ENCODE assay signal across 14 cellular contexts in genomic region chr7:47739301-47739870, GRCh38.
"Had no signal": no experiment of that assay in that cellular context is flagged by ENCODE, and none has a peak within 500 bp of the region (broad histone marks: within the 10 kb centered on the region; RNA-seq: fewer than 3 reads in every experiment).

No MANE protein-coding gene starts in this region.

- H3K4me3 Mint-ChIP-seq: activated CD8-positive, alpha-beta T cell treated with anti-CD3 and anti-CD28 coated beads for 36 hours; activated naive CD8-positive, alpha-beta T cell treated with anti-CD3 and anti-CD28 coated beads, Interleukin-2, amount 10 ng/mL, durations not matched to agents 7 days and 5 days; activated T-cell treated with anti-CD3 and anti-CD28 coated beads, Interleukin-2, amount 50 U/mL, for 72 hours had no signal

- H3K36me3 Mint-ChIP-seq: activated naive CD8-positive, alpha-beta T cell treated with anti-CD3 and anti-CD28 coated beads, Interleukin-2, amount 10 ng/mL, durations not matched to agents 7 days and 5 days; stimulated activated naive B cell treated with anti-CD40 and anti-IgM and Interleukin-4, amounts not matched to agents 10 μg/mL and 1 μg/mL and 100 μg/mL, for 72 hours had no signal

- H3K27ac ChIP-seq: foreskin keratinocyte, tibial nerve, WERI-Rb-1 had no signal

- H3K9me3 Mint-ChIP-seq: activated CD8-positive, alpha-beta T cell treated with anti-CD3 and anti-CD28 coated beads for 36 hours; activated naive CD8-positive, alpha-beta T cell treated with anti-CD3 and anti-CD28 coated beads, Interleukin-2, amount 10 ng/mL, durations not matched to agents 7 days and 5 days; activated T-cell treated with anti-CD3 and anti-CD28 coated beads, Interleukin-2, amount 50 U/mL, for 72 hours; stimulated activated naive B cell treated with anti-CD40 and anti-IgM and Interleukin-4, amounts not matched to agents 10 μg/mL and 1 μg/mL and 100 μg/mL, for 72 hours had no signal

- H3K4me3 ChIP-seq: lung, tibial nerve had no signal

- H3K36me3 ChIP-seq: tibial nerve, WERI-Rb-1 had no signal

- DNase-seq: activated CD4-positive, alpha-beta T cell treated with anti-CD3 and anti-CD28 coated beads for 4 hours; activated CD8-positive, alpha-beta memory T cell treated with anti-CD3 and anti-CD28 coated beads, Interleukin-2, amount 50 U/mL, for 4 hours; activated CD8-positive, alpha-beta T cell treated with anti-CD3 and anti-CD28 coated beads for 36 hours; activated gamma-delta T cell treated with Interleukin-2 at 50 U/mL for 16 hours; activated naive CD8-positive, alpha-beta T cell treated with anti-CD3 and anti-CD28 coated beads, Interleukin-2, amount 10 ng/mL, durations not matched to agents 7 days and 5 days; activated T-cell treated with anti-CD3 and anti-CD28 coated beads, Interleukin-2, amount 50 U/mL, for 72 hours; aorta; foreskin keratinocyte; left colon; right cardiac atrium; stimulated activated naive B cell treated with anti-CD40 and anti-IgM and Interleukin-4, amounts not matched to agents 10 μg/mL and 1 μg/mL and 100 μg/mL, for 72 hours; WERI-Rb-1 had no signal

- H3K27me3 ChIP-seq: tibial nerve had no signal

- H3K4me1 ChIP-seq: foreskin keratinocyte, tibial nerve had no signal

- H3K27ac Mint-ChIP-seq: activated CD8-positive, alpha-beta T cell treated with anti-CD3 and anti-CD28 coated beads for 36 hours; activated naive CD8-positive, alpha-beta T cell treated with anti-CD3 and anti-CD28 coated beads, Interleukin-2, amount 10 ng/mL, durations not matched to agents 7 days and 5 days; activated T-cell treated with anti-CD3 and anti-CD28 coated beads, Interleukin-2, amount 50 U/mL, for 72 hours had no signal

- ATAC-seq: activated CD8-positive, alpha-beta T cell treated with anti-CD3 and anti-CD28 coated beads for 36 hours; activated T-cell treated with anti-CD3 and anti-CD28 coated beads, Interleukin-2, amount 50 U/mL, for 72 hours; foreskin keratinocyte; left colon; right cardiac atrium had no signal

- H3K4me1 Mint-ChIP-seq: activated naive CD8-positive, alpha-beta T cell treated with anti-CD3 and anti-CD28 coated beads, Interleukin-2, amount 10 ng/mL, durations not matched to agents 7 days and 5 days had no signal
